ENCODE assay signal across 8 cellular contexts in the genomic region with DNA sequence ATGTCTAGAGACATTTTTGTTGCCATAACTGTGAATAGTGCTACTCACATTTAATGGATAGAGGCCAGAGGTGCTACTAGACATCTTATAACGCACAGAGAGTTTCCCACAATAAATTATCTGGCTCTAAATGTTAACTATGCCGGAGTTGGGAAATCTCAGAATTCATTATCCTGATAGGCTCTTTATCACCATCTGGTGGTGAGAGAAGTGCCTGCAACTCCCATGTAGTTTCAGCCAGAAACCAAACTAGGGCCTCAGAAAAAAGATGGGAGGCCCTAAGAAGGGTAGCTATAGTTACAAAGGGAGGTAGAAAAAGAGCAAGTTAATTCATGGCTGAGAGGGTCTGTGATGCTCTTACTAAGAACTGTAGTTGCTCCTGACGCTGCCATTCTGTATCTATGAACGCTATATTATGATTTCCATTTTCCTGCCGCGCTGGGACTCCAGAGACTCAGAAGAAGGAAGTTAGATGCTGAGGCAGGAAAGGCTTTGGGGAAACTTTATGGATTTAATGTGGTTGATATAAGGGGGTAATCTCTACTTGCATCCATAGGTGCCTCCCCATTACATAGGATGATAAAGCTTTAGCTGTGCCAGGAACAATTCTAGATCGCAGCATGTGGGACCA. TPM values are rescaled to one million over a fixed set of nuclear protein-coding genes. Genes with fewer than 3 reads are reported as not detected.
A peak's percentile ranks its signal among the peaks of the same experiment; 100 is the strongest.
DNase-seq lines count a peak whose midpoint lies in the region; ATAC-seq and TF ChIP-seq lines count a peak whose summit lies in the region.

No MANE protein-coding gene starts in this region.

- peak; percentile 53 for ATAC-seq in GM19395 (IDR thresholded peaks at IDR 0.05; ENCODE audit: unreplicated experiment)
- ATAC-seq in naive B cell (ENCODE audit: low read depth in 2 of 2), result peak; percentile 25 to 61
- ATAC-seq in HG03457 (IDR thresholded peaks at IDR 0.05; ENCODE audit: unreplicated experiment), result no peak
- ATAC-seq in HG03521 (IDR thresholded peaks at IDR 0.05; ENCODE audit: unreplicated experiment), result no peak

- H3K27ac Mint-ChIP-seq in activated CD4-positive, alpha-beta T cell treated with anti-CD3 and anti-CD28 coated beads, Interleukin-2, amount 10 ng/mL, durations not matched to agents 7 days and 5 days, result no peak overlapping the region
- H3K27ac Mint-ChIP-seq in naive B cell, result peak overlapping the region in 4 of 6 donors; percentile 60 to 77 (median 69)

- peaks cover 20% of the 10 kb centered on the region for H3K36me3 Mint-ChIP-seq in activated CD4-positive, alpha-beta T cell treated with anti-CD3 and anti-CD28 coated beads, Interleukin-2, amount 10 ng/mL, durations not matched to agents 7 days and 5 days (ENCODE audit: low read depth)
- H3K36me3 Mint-ChIP-seq in naive B cell, result no peaks in the 10 kb centered on the region

- peaks cover 8% of the 10 kb centered on the region for H3K4me1 Mint-ChIP-seq in activated CD4-positive, alpha-beta T cell treated with anti-CD3 and anti-CD28 coated beads, Interleukin-2, amount 10 ng/mL, durations not matched to agents 7 days and 5 days
- H3K4me1 Mint-ChIP-seq in naive B cell, result peaks cover 31 to 38% (median 34%) of the 10 kb centered on the region in 3 donors

- DNase-seq in COLO829 (ENCODE audit: low spot score) (peak; percentile 66), NCI-H1930 (lab: John Stamatoyannopoulos, UW) (peak; percentile 15 to 35), erythroblast (lab: John Stamatoyannopoulos, UW) (peak; percentile 39 to 70), naive B cell (peak; percentile 22)
- peak; percentile 48 for DNase-seq in activated CD4-positive, alpha-beta T cell treated with anti-CD3 and anti-CD28 coated beads, Interleukin-2, amount 10 ng/mL, durations not matched to agents 7 days and 5 days

- POLR2A ChIA-PET in activated CD4-positive, alpha-beta T cell treated with anti-CD3 and anti-CD28 coated beads, Interleukin-2, amount 10 ng/mL, durations not matched to agents 7 days and 5 days (lab: Charles Lee), result no interaction called here

- TF ChIP-seq POLR2A in erythroblast (IDR thresholded peaks at IDR 0.05; ENCODE audit: low read length), result no peak

- CTCF ChIA-PET in activated CD4-positive, alpha-beta T cell treated with anti-CD3 and anti-CD28 coated beads, Interleukin-2, amount 10 ng/mL, durations not matched to agents 7 days and 5 days (lab: Charles Lee), result interaction anchor here (0.7 to 1.8 kb wide), 6 partner anchors 10 to 175 kb away, joined by 3 to 6 read pairs (median 3); no protein-coding TSS in a partner anchor

- no peak overlapping the region for H3K4me3 Mint-ChIP-seq in activated CD4-positive, alpha-beta T cell treated with anti-CD3 and anti-CD28 coated beads, Interleukin-2, amount 10 ng/mL, durations not matched to agents 7 days and 5 days
- no peak overlapping the region for H3K4me3 Mint-ChIP-seq in naive B cell

- H3K9me3 Mint-ChIP-seq in activated CD4-positive, alpha-beta T cell treated with anti-CD3 and anti-CD28 coated beads, Interleukin-2, amount 10 ng/mL, durations not matched to agents 7 days and 5 days, result no peaks in the 10 kb centered on the region
- H3K9me3 Mint-ChIP-seq in naive B cell, result no peaks in the 10 kb centered on the region

- no peaks in the 10 kb centered on the region for H3K27me3 Mint-ChIP-seq in activated CD4-positive, alpha-beta T cell treated with anti-CD3 and anti-CD28 coated beads, Interleukin-2, amount 10 ng/mL, durations not matched to agents 7 days and 5 days
- H3K27me3 Mint-ChIP-seq in naive B cell, result no peaks in the 10 kb centered on the region

RNA-seq across cellular contexts. Expression of a gene that starts 22.9 kb away (rescaled TPM):
- total RNA-seq in activated CD4-positive, alpha-beta T cell treated with anti-CD3 and anti-CD28 coated beads, Interleukin-2, amount 10 ng/mL, durations not matched to agents 7 days and 5 days, result 10 to 100 TPM; 50.0 to 56.0 TPM
- 10 to 100 TPM in 5 of 6 donors, 1 to 10 TPM in 1; 9.7 to 16.0 (median 11.7) TPM for polyA plus RNA-seq in naive B cell (ENCODE audit: low read depth in 6 of 6)

RNA-seq across cellular contexts. Expression of a gene that starts 50.4 kb away (rescaled TPM):
- under 1 TPM; 0.35 to 0.40 TPM for total RNA-seq in activated CD4-positive, alpha-beta T cell treated with anti-CD3 and anti-CD28 coated beads, Interleukin-2, amount 10 ng/mL, durations not matched to agents 7 days and 5 days
- under 1 TPM in 5 of 6 donors, not detected in 1; 0.07 to 0.85 (median 0.19) TPM for polyA plus RNA-seq in naive B cell (ENCODE audit: low read depth in 6 of 6)

Comparison
In these comparisons a context has a peak if more than half of its experiments do, and no peak if none do; other contexts are left out.
1. ATAC-seq: peak in GM19395 (single experiment) and naive B cell (2 of 2); none in HG03457 (single experiment) and HG03521 (single experiment).
2. Peak in every context shown above with its lines, with median percentiles within 50 percentile points of each other: DNase-seq.